In the genomic region with DNA sequence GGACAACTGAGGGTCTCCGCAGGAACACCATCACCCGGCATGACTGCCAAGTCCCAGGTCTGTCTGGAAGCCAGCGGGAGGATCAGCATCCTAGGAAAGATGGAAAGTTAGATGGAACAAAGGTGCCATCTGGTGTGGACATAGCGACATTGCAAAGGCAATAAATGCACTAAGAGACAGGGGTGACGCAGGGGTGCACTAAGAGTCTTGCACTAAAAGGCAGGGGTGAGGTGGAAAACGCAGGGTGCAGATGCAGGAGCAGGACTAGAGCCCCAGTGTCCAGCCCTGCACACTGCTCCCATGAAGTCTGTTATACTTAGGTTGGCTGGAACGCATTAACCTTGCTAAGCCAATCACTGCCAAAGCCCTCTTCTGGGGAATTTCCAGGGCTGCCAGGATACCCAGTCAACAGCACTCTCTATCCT, we compare ENCODE assay signal across 8 cellular contexts. TPM values are rescaled to one million over a fixed set of nuclear protein-coding genes. Genes with fewer than 3 reads are reported as not detected.
DNase-seq lines count a peak whose midpoint lies in the region; ATAC-seq and TF ChIP-seq lines count a peak whose summit lies in the region.

No MANE protein-coding gene starts in this region.

- H3K79me2 ChIP-seq in fibroblast of lung (ENCODE audit: control insufficient read depth, insufficient read depth, low read length) = no peaks in the 10 kb centered on the region
- H3K79me2 ChIP-seq in osteoblast (ENCODE audit: insufficient read depth, low read length) = peaks cover 10% of the 10 kb centered on the region

- H3K4me2 ChIP-seq in fibroblast of lung (ENCODE audit: extremely low read depth, insufficient read depth, low read length) (no peak overlapping the region), osteoblast (ENCODE audit: insufficient read depth, low read length) (peak overlapping the region; percentile 14)

- H3K4me3 ChIP-seq in AG04450 (ENCODE audit: low read depth, low read length) = no peak overlapping the region
- no peak overlapping the region for H3K4me3 ChIP-seq in fibroblast of lung (replicated peaks in 1 of 4; ENCODE audit: control extremely low read depth in 1 of 4, insufficient read depth in 1 of 4, low read depth in 3 of 4, low read length in 4 of 4)
- no peak overlapping the region for H3K4me3 ChIP-seq in osteoblast (ENCODE audit: insufficient read depth, low read length)

- no peak overlapping the region for H3K27ac Mint-ChIP-seq in stimulated activated naive B cell treated with anti-CD40 and anti-IgM and Interleukin-4, amounts not matched to agents 10 μg/mL and 1 μg/mL and 100 μg/mL, for 72 hours

- H4K20me1 ChIP-seq in fibroblast of lung (ENCODE audit: control insufficient read depth, extremely low read depth, insufficient read depth, low read length) = no peaks in the 10 kb centered on the region
- H4K20me1 ChIP-seq in osteoblast (ENCODE audit: insufficient read depth, low read length) = no peaks in the 10 kb centered on the region

- H3K9me3 ChIP-seq in AG04450 (ENCODE audit: control insufficient read depth, insufficient read depth, low read length) (no peaks in the 10 kb centered on the region), fibroblast of lung (ENCODE audit: control insufficient read depth, insufficient read depth, low read depth, low read length) (no peaks in the 10 kb centered on the region), osteoblast (ENCODE audit: low read depth, low read length) (no peaks in the 10 kb centered on the region)

- DNase-seq in AG04450 (ENCODE audit: low read depth, low spot score) (peak; percentile 41), GM13976 (ENCODE audit: low spot score) (no peak), RKO (ENCODE audit: low spot score) (peak; percentile 58), fibroblast of lung (ENCODE audit: low read depth in 2 of 2) (peak; percentile 66 to 73), osteoblast (ENCODE audit: insufficient read length, low spot score, missing footprints) (peak; percentile 4), CD1c-positive myeloid dendritic cell (ENCODE audit: extremely low spot score) (no peak)
- no peak for DNase-seq in stimulated activated naive B cell treated with anti-CD40 and anti-IgM and Interleukin-4, amounts not matched to agents 10 μg/mL and 1 μg/mL and 100 μg/mL, for 72 hours

- CTCF ChIA-PET in AG04450 (lab: Charles Lee) = interaction anchor here (0.6 to 8.6 kb wide), 19 partner anchors 9 to 297 kb away, joined by 3 to 136 read pairs (median 4); partner anchors contain the start of genes G3BP1 and SLC36A1

- POLR2A ChIA-PET in AG04450 (lab: Yijun Ruan, JAX) = interaction anchor here (0.6 to 4.9 kb wide), 5 partner anchors 47 to 85 kb away, joined by 3 to 95 read pairs (median 53); partner anchors contain the start of gene SPARC

- TF ChIP-seq CTCF in AG04450 (IDR thresholded peaks at IDR 0.05; ENCODE audit: low read depth, low read length) (peak; percentile 74), GM13976 (IDR thresholded peaks at IDR 0.05; ENCODE audit: borderline replicate concordance, control extremely low read depth, extremely low read depth, insufficient read depth, missing control alignments) (peak; percentile 35), fibroblast of lung (conservative IDR thresholded peaks at IDR 0.05 in 1 of 2, IDR thresholded peaks at IDR 0.05 in 1 of 2; ENCODE audit: low read depth in 1 of 2, low read length in 2 of 2) (peak; percentile 68 to 71), osteoblast (IDR thresholded peaks at IDR 0.05; ENCODE audit: extremely low read depth, low read depth, low read length) (peak; percentile 85)

- H3K9ac ChIP-seq in fibroblast of lung (ENCODE audit: insufficient read depth, low read length) = no peak overlapping the region

- H3K4me1 ChIP-seq in fibroblast of lung (ENCODE audit: control insufficient read depth, extremely low read depth, insufficient read depth, low read length) (peaks cover 35% of the 10 kb centered on the region), osteoblast (ENCODE audit: insufficient read depth, low read length) (peaks cover 73% of the 10 kb centered on the region)

- H3K4me3 Mint-ChIP-seq in stimulated activated naive B cell treated with anti-CD40 and anti-IgM and Interleukin-4, amounts not matched to agents 10 μg/mL and 1 μg/mL and 100 μg/mL, for 72 hours = no peak overlapping the region

- no peaks in the 10 kb centered on the region for H3K27me3 Mint-ChIP-seq in stimulated activated naive B cell treated with anti-CD40 and anti-IgM and Interleukin-4, amounts not matched to agents 10 μg/mL and 1 μg/mL and 100 μg/mL, for 72 hours

- no peak overlapping the region for H2AFZ ChIP-seq in fibroblast of lung (ENCODE audit: low read length)
- no peak overlapping the region for H2AFZ ChIP-seq in osteoblast (ENCODE audit: low read length)

- H3K27me3 ChIP-seq in AG04450 (ENCODE audit: control insufficient read depth, insufficient read depth, low read length) (no peaks in the 10 kb centered on the region), fibroblast of lung (ENCODE audit: control insufficient read depth, insufficient read depth, low read length) (no peaks in the 10 kb centered on the region), osteoblast (ENCODE audit: insufficient read depth, low read length) (no peaks in the 10 kb centered on the region)

- H3K9me3 Mint-ChIP-seq in stimulated activated naive B cell treated with anti-CD40 and anti-IgM and Interleukin-4, amounts not matched to agents 10 μg/mL and 1 μg/mL and 100 μg/mL, for 72 hours = no peaks in the 10 kb centered on the region

- in situ Hi-C loops in GM13976 (cut with MboI; ENCODE audit: low sequenced_read_pairs, unreplicated experiment) = loop anchor here (5.0 kb wide), 1 partner anchor 81 kb away; no protein-coding TSS in a partner anchor

- H3K36me3 ChIP-seq in fibroblast of lung (ENCODE audit: control insufficient read depth, insufficient read depth, low read length) (no peaks in the 10 kb centered on the region), osteoblast (ENCODE audit: insufficient read depth, low read length) (peaks cover 17% of the 10 kb centered on the region)

- peak overlapping the region; percentile 99 for H3K27ac ChIP-seq in AG04450 (ENCODE audit: low read depth, low read length)
- peak overlapping the region; percentile 93 for H3K27ac ChIP-seq in fibroblast of lung (ENCODE audit: insufficient read depth, low read length)
- H3K27ac ChIP-seq in osteoblast (ENCODE audit: low read depth, low read length) = peak overlapping the region; percentile 98

- ATAC-seq in stimulated activated naive B cell treated with anti-CD40 and anti-IgM and Interleukin-4, amounts not matched to agents 10 μg/mL and 1 μg/mL and 100 μg/mL, for 72 hours (replicated peaks) = no peak
- no peak for ATAC-seq in HG02970 (IDR thresholded peaks at IDR 0.05; ENCODE audit: low FRiP score, unreplicated experiment)

- peaks cover 41 to 53% of the 10 kb centered on the region in 2 donors for H3K36me3 Mint-ChIP-seq in stimulated activated naive B cell treated with anti-CD40 and anti-IgM and Interleukin-4, amounts not matched to agents 10 μg/mL and 1 μg/mL and 100 μg/mL, for 72 hours

- H3K4me1 Mint-ChIP-seq in stimulated activated naive B cell treated with anti-CD40 and anti-IgM and Interleukin-4, amounts not matched to agents 10 μg/mL and 1 μg/mL and 100 μg/mL, for 72 hours = peaks cover 35 to 50% of the 10 kb centered on the region in 2 donors

RNA-seq across cellular contexts. Expression of gene ATOX1, which starts 15.5 kb away (rescaled TPM):
- polyA plus RNA-seq in AG04450 (2011; rRNA removed) = 138 and 164 TPM in 2 replicates
- 111 and 133 TPM in 2 replicates for polyA minus RNA-seq in AG04450 (2011; rRNA and poly(A)+ RNA removed)
- 48.5 and 59.9 TPM in 2 replicates for total RNA-seq in fibroblast of lung
- 245 and 375 TPM in 2 replicates for polyA plus RNA-seq in fibroblast of lung
- 286 and 292 TPM in 2 replicates for polyA plus RNA-seq in fibroblast of lung (2012)
- 169 and 197 TPM in 2 replicates for polyA minus RNA-seq in fibroblast of lung (ENCODE audit: low replicate concordance)
- 52.8 and 54.2 TPM in 2 replicates for total RNA-seq in osteoblast

RNA-seq across cellular contexts. Expression of gene G3BP1, which starts 28.9 kb away (rescaled TPM):
- polyA plus RNA-seq in AG04450 (2011; rRNA removed) = 87.7 and 101 TPM in 2 replicates
- 177 and 215 TPM in 2 replicates for polyA minus RNA-seq in AG04450 (2011; rRNA and poly(A)+ RNA removed)
- 110 and 132 TPM in 2 replicates for total RNA-seq in fibroblast of lung
- 68.2 and 89.9 TPM in 2 replicates for polyA plus RNA-seq in fibroblast of lung
- polyA plus RNA-seq in fibroblast of lung (2012) = 117 and 143 TPM in 2 replicates
- polyA minus RNA-seq in fibroblast of lung (ENCODE audit: low replicate concordance) = 100.0 and 206 TPM in 2 replicates
- total RNA-seq in osteoblast = 121 and 145 TPM in 2 replicates

RNA-seq across cellular contexts. Expression of gene SPARC, which starts 56.2 kb away (rescaled TPM):
- polyA plus RNA-seq in AG04450 (2011; rRNA removed) (5,773 and 5,780 TPM in 2 replicates), fibroblast of lung (3,177 and 6,513 TPM in 2 replicates)
- polyA minus RNA-seq in AG04450 (2011; rRNA and poly(A)+ RNA removed) = 4,970 and 6,372 TPM in 2 replicates
- total RNA-seq in fibroblast of lung (408 and 448 TPM in 2 replicates), osteoblast (4,046 and 4,600 TPM in 2 replicates)
- polyA plus RNA-seq in fibroblast of lung (2012) = 2,724 and 6,217 TPM in 2 replicates
- 2,926 and 5,651 TPM in 2 replicates for polyA minus RNA-seq in fibroblast of lung (ENCODE audit: low replicate concordance)

Comparison
In these comparisons a context has a peak if more than half of its experiments do, and no peak if none do; other contexts are left out.
1. DNase-seq: peak in AG04450 (single experiment), RKO (single experiment), fibroblast of lung (2 of 2) and osteoblast (single experiment); none in GM13976 (single experiment), stimulated activated naive B cell treated with anti-CD40 and anti-IgM and Interleukin-4, amounts not matched to agents 10 μg/mL and 1 μg/mL and 100 μg/mL, for 72 hours (single experiment) and CD1c-positive myeloid dendritic cell (single experiment).
2. CTCF ChIP-seq: peak in every context shown above with its lines; median percentile 85 in osteoblast; 74 in AG04450; 70 in fibroblast of lung; 35 in GM13976.
3. Peak in every context shown above with its lines, with median percentiles within 50 percentile points of each other: H3K27ac ChIP-seq.